In genomic region chr7:112752576-112752975, GRCh38 we compare ENCODE assay signal across 1 cellular context.
TF ChIP-seq lines count a peak whose summit lies in the region.

No MANE protein-coding gene starts in this region.

TF ChIP-seq in K562, 482 proteins besides CTCF, POLR2A, EP300 and RAD21:
- TF ChIP-seq ZBTB5 (IDR thresholded peaks at IDR 0.05) (no peak), ZC3H4 (CRISPR knock-in tag; IDR thresholded peaks at IDR 0.05; ENCODE audit: borderline replicate concordance) (no peak), HOMEZ (CRISPR knock-in tag; IDR thresholded peaks at IDR 0.05) (no peak), ZNF140 (CRISPR knock-in tag; IDR thresholded peaks at IDR 0.05) (no peak), HMGXB4 (CRISPR knock-in tag; IDR thresholded peaks at IDR 0.05) (no peak), CBFA2T3 (IDR thresholded peaks at IDR 0.05) (0 out of 2 replicates have a peak, but pooled peaks have one; percentile 8), GATAD2A (IDR thresholded peaks at IDR 0.05) (no peak), ZNF57 (CRISPR knock-in tag; IDR thresholded peaks at IDR 0.05) (no peak), CHCHD3 (CRISPR knock-in tag; IDR thresholded peaks at IDR 0.05) (no peak), ARID1B (IDR thresholded peaks at IDR 0.05) (no peak), ZNF41 (CRISPR knock-in tag; conservative IDR thresholded peaks at IDR 0.05) (no peak), PRDM10 (IDR thresholded peaks at IDR 0.05; ENCODE audit: partially characterized antibody) (peak; percentile 31)
